Comparison of ENCODE assay signal across 9 cellular contexts in genomic region chr5:78586251-78586650, GRCh38.
DNase-seq lines count a peak whose midpoint lies in the region; ATAC-seq, FAIRE-seq and TF ChIP-seq lines count a peak whose summit lies in the region.
"Had no signal": no experiment of that assay in that cellular context is flagged by ENCODE, and none has a peak within 500 bp of the region (broad histone marks: within the 10 kb centered on the region; RNA-seq: fewer than 3 reads in every experiment).

No MANE protein-coding gene starts in this region.

- POLR2A ChIA-PET in CD8-positive, alpha-beta memory T cell (lab: Charles Lee), result no interaction called here

- no peaks in the 10 kb centered on the region for H3K9me3 ChIP-seq in CD8-positive, alpha-beta memory T cell (ENCODE audit: low read length)

- peak overlapping the region; percentile 47 for H3K4me3 Mint-ChIP-seq in endothelial cell (ENCODE audit: unreplicated experiment)
- no peak overlapping the region for H3K4me3 Mint-ChIP-seq in CD8-positive, alpha-beta memory T cell

- H3K27ac ChIP-seq in CD8-positive, alpha-beta memory T cell (ENCODE audit: low read depth, low read length), result no peak overlapping the region

- peaks cover 9% of the 10 kb centered on the region for H3K9me3 Mint-ChIP-seq in endothelial cell (ENCODE audit: unreplicated experiment)
- H3K9me3 Mint-ChIP-seq in CD8-positive, alpha-beta memory T cell, result peaks cover 0 to 6% (median 2%) of the 10 kb centered on the region in 5 donors

- peaks cover 5% of the 10 kb centered on the region for H3K4me1 Mint-ChIP-seq in endothelial cell (ENCODE audit: unreplicated experiment)
- H3K4me1 Mint-ChIP-seq in CD8-positive, alpha-beta memory T cell, result no peaks in the 10 kb centered on the region

- no peak for TF ChIP-seq POLR2A in GM12892 (IDR thresholded peaks at IDR 0.05; ENCODE audit: low read depth, low read length)

- DNase-seq in GM04504 (ENCODE audit: low read depth), result peak; percentile 96
- DNase-seq in RCC 7860 (ENCODE audit: low spot score), result peak; percentile 92
- no peak for DNase-seq in endothelial cell (ENCODE audit: low spot score)
- DNase-seq in skeletal muscle cell (ENCODE audit: low read depth), result peak; percentile 99
- DNase-seq in CD8-positive, alpha-beta memory T cell, result no peak
- no peak for DNase-seq in NCI-H1048 (lab: John Stamatoyannopoulos, UW)
- no peak for DNase-seq in GM12892 (ENCODE audit: insufficient read length)
- DNase-seq: NCI-H510A treated with DMSO at 0.1 percent for 48 hours had no signal

- H3K36me3 Mint-ChIP-seq in endothelial cell (ENCODE audit: low read depth, unreplicated experiment), result peaks cover 31% of the 10 kb centered on the region
- peaks cover 0 to 5% (median 0%) of the 10 kb centered on the region in 3 donors for H3K36me3 Mint-ChIP-seq in CD8-positive, alpha-beta memory T cell

- ATAC-seq in HG03378 (IDR thresholded peaks at IDR 0.05; ENCODE audit: unreplicated experiment), result no peak

- CTCF ChIA-PET in CD8-positive, alpha-beta memory T cell (lab: Charles Lee), result no interaction called here

- no peak overlapping the region for H3K27ac Mint-ChIP-seq in endothelial cell (ENCODE audit: unreplicated experiment)
- no peak overlapping the region for H3K27ac Mint-ChIP-seq in CD8-positive, alpha-beta memory T cell

- no peaks in the 10 kb centered on the region for H3K36me3 ChIP-seq in CD8-positive, alpha-beta memory T cell (ENCODE audit: insufficient read depth, low read length)

- H3K27me3 Mint-ChIP-seq in endothelial cell (ENCODE audit: unreplicated experiment), result peaks cover 5% of the 10 kb centered on the region
- peaks cover under 1 to 41% of the 10 kb centered on the region in 2 donors for H3K27me3 Mint-ChIP-seq in CD8-positive, alpha-beta memory T cell

- FAIRE-seq in RCC 7860 (lab: Jason Lieb, UNC), result peak; percentile 88
- no peak for FAIRE-seq in GM12892 (lab: Jason Lieb, UNC)

- no peak overlapping the region for H3K4me3 ChIP-seq in skeletal muscle cell (ENCODE audit: low read depth, low read length)
- H3K4me3 ChIP-seq in CD8-positive, alpha-beta memory T cell (ENCODE audit: low read length), result no peak overlapping the region

- TF ChIP-seq CTCF in endothelial cell (IDR thresholded peaks at IDR 0.05; ENCODE audit: unreplicated experiment), result no peak

- no peaks in the 10 kb centered on the region for H3K27me3 ChIP-seq in CD8-positive, alpha-beta memory T cell (ENCODE audit: insufficient read depth, low read length, poor library complexity, severe bottlenecking)

- H3K4me1 ChIP-seq in CD8-positive, alpha-beta memory T cell (ENCODE audit: insufficient read depth, low read length), result no peaks in the 10 kb centered on the region

Comparison
In these comparisons a context has a peak if more than half of its experiments do, and no peak if none do; other contexts are left out.
1. DNase-seq: peak in GM04504 (single experiment), RCC 7860 (single experiment) and skeletal muscle cell (single experiment); none in endothelial cell (single experiment), CD8-positive, alpha-beta memory T cell (0 of 5), NCI-H1048 (single experiment) and GM12892 (single experiment).